1 cellular context compared by ENCODE assay signal in genomic region chr18:62693659-62694058, GRCh38.
TF ChIP-seq lines count a peak whose summit lies in the region.

No MANE protein-coding gene starts in this region.

TF ChIP-seq in HepG2, 621 proteins besides CTCF, POLR2A, EP300 and RAD21 (continued from another document and continues in another):
- TF ChIP-seq, protein P1, sequence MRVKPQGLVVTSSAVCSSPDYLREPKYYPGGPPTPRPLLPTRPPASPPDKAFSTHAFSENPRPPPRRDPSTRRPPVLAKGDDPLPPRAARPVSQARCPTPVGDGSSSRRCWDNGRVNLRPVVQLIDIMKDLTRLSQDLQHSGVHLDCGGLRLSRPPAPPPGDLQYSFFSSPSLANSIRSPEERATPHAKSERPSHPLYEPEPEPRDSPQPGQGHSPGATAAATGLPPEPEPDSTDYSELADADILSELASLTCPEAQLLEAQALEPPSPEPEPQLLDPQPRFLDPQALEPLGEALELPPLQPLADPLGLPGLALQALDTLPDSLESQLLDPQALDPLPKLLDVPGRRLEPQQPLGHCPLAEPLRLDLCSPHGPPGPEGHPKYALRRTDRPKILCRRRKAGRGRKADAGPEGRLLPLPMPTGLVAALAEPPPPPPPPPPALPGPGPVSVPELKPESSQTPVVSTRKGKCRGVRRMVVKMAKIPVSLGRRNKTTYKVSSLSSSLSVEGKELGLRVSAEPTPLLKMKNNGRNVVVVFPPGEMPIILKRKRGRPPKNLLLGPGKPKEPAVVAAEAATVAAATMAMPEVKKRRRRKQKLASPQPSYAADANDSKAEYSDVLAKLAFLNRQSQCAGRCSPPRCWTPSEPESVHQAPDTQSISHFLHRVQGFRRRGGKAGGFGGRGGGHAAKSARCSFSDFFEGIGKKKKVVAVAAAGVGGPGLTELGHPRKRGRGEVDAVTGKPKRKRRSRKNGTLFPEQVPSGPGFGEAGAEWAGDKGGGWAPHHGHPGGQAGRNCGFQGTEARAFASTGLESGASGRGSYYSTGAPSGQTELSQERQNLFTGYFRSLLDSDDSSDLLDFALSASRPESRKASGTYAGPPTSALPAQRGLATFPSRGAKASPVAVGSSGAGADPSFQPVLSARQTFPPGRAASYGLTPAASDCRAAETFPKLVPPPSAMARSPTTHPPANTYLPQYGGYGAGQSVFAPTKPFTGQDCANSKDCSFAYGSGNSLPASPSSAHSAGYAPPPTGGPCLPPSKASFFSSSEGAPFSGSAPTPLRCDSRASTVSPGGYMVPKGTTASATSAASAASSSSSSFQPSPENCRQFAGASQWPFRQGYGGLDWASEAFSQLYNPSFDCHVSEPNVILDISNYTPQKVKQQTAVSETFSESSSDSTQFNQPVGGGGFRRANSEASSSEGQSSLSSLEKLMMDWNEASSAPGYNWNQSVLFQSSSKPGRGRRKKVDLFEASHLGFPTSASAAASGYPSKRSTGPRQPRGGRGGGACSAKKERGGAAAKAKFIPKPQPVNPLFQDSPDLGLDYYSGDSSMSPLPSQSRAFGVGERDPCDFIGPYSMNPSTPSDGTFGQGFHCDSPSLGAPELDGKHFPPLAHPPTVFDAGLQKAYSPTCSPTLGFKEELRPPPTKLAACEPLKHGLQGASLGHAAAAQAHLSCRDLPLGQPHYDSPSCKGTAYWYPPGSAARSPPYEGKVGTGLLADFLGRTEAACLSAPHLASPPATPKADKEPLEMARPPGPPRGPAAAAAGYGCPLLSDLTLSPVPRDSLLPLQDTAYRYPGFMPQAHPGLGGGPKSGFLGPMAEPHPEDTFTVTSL (CRISPR knock-in tag; IDR thresholded peaks at IDR 0.05; ENCODE audit: borderline replicate concordance) = peak; percentile 68; the same call in 1 of the 2 replicates
- TF ChIP-seq FUBP1 (CRISPR knock-in tag; IDR thresholded peaks at IDR 0.05; ENCODE audit: borderline replicate concordance) (no peak), MIER2 (CRISPR knock-in tag; IDR thresholded peaks at IDR 0.05) (no peak), CENPT (CRISPR knock-in tag; IDR thresholded peaks at IDR 0.05; ENCODE audit: low read depth) (no peak), HMGXB3 (CRISPR knock-in tag; IDR thresholded peaks at IDR 0.05; ENCODE audit: borderline replicate concordance) (no peak), BCL6 (CRISPR knock-in tag; IDR thresholded peaks at IDR 0.05) (0 out of 2 replicates have a peak, but pooled peaks have one; percentile 41), PRDM15 (CRISPR knock-in tag; IDR thresholded peaks at IDR 0.05) (no peak), ATM (IDR thresholded peaks at IDR 0.05; ENCODE audit: borderline replicate concordance) (no peak), ARHGAP35 (CRISPR knock-in tag; IDR thresholded peaks at IDR 0.05; ENCODE audit: borderline replicate concordance) (no peak), ZFP1 (CRISPR knock-in tag; IDR thresholded peaks at IDR 0.05) (no peak), TGIF2 (CRISPR knock-in tag; IDR thresholded peaks at IDR 0.05) (no peak), PAF1 (CRISPR knock-in tag; IDR thresholded peaks at IDR 0.05) (no peak), ZNF530 (CRISPR knock-in tag; IDR thresholded peaks at IDR 0.05; ENCODE audit: low read depth) (no peak), ZNF768 (CRISPR knock-in tag; IDR thresholded peaks at IDR 0.05) (no peak), ZKSCAN5 (CRISPR knock-in tag; IDR thresholded peaks at IDR 0.05) (no peak), ZSCAN20 (CRISPR knock-in tag; IDR thresholded peaks at IDR 0.05; ENCODE audit: borderline replicate concordance) (no peak), ZNF709 (CRISPR knock-in tag; IDR thresholded peaks at IDR 0.05) (no peak), MBD4 (IDR thresholded peaks at IDR 0.05; ENCODE audit: borderline replicate concordance, low read length) (no peak), ZNF121 (CRISPR knock-in tag; IDR thresholded peaks at IDR 0.05) (no peak), SRF (IDR thresholded peaks at IDR 0.05; ENCODE audit: low read depth, low read length) (no peak), ZNF7 (CRISPR knock-in tag; IDR thresholded peaks at IDR 0.05) (no peak), POGZ (CRISPR knock-in tag; IDR thresholded peaks at IDR 0.05) (peak; percentile 30; the same call in 1 of the 2 replicates)
- TF ChIP-seq, protein P2, sequence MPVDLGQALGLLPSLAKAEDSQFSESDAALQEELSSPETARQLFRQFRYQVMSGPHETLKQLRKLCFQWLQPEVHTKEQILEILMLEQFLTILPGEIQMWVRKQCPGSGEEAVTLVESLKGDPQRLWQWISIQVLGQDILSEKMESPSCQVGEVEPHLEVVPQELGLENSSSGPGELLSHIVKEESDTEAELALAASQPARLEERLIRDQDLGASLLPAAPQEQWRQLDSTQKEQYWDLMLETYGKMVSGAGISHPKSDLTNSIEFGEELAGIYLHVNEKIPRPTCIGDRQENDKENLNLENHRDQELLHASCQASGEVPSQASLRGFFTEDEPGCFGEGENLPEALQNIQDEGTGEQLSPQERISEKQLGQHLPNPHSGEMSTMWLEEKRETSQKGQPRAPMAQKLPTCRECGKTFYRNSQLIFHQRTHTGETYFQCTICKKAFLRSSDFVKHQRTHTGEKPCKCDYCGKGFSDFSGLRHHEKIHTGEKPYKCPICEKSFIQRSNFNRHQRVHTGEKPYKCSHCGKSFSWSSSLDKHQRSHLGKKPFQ (CRISPR knock-in tag; IDR thresholded peaks at IDR 0.05; ENCODE audit: insufficient replicate concordance) = no peak
- TF ChIP-seq, protein P3, sequence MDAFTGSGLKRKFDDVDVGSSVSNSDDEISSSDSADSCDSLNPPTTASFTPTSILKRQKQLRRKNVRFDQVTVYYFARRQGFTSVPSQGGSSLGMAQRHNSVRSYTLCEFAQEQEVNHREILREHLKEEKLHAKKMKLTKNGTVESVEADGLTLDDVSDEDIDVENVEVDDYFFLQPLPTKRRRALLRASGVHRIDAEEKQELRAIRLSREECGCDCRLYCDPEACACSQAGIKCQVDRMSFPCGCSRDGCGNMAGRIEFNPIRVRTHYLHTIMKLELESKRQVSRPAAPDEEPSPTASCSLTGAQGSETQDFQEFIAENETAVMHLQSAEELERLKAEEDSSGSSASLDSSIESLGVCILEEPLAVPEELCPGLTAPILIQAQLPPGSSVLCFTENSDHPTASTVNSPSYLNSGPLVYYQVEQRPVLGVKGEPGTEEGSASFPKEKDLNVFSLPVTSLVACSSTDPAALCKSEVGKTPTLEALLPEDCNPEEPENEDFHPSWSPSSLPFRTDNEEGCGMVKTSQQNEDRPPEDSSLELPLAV (CRISPR knock-in tag; conservative IDR thresholded peaks at IDR 0.05; ENCODE audit: low read depth) = no peak
- TF ChIP-seq, protein P4, sequence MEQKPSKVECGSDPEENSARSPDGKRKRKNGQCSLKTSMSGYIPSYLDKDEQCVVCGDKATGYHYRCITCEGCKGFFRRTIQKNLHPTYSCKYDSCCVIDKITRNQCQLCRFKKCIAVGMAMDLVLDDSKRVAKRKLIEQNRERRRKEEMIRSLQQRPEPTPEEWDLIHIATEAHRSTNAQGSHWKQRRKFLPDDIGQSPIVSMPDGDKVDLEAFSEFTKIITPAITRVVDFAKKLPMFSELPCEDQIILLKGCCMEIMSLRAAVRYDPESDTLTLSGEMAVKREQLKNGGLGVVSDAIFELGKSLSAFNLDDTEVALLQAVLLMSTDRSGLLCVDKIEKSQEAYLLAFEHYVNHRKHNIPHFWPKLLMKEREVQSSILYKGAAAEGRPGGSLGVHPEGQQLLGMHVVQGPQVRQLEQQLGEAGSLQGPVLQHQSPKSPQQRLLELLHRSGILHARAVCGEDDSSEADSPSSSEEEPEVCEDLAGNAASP (CRISPR knock-in tag; IDR thresholded peaks at IDR 0.05; ENCODE audit: borderline replicate concordance) = peak; percentile 74; the same call in 1 of the 2 replicates
